8 cellular contexts compared by ENCODE assay signal in genomic region chr1:1306070-1306660, GRCh38. TPM values are rescaled to one million over a fixed set of nuclear protein-coding genes. Genes with fewer than 3 reads are reported as not detected.
A peak's percentile ranks its signal among the peaks of the same experiment; 100 is the strongest.
DNase-seq lines count a peak whose midpoint lies in the region; ATAC-seq and TF ChIP-seq lines count a peak whose summit lies in the region.

No MANE protein-coding gene starts in this region.

- H3K27me3 Mint-ChIP-seq in natural killer cell treated with Interleukin-12 subunit alpha and Interleukin-12 subunit beta and Interleukin-15 and Interleukin-18, amount 100 ng/mL, for 72 hours, result no peaks in the 10 kb centered on the region

- TF ChIP-seq CTCF in cardiac fibroblast (IDR thresholded peaks at IDR 0.05; ENCODE audit: low read depth, low read length), result peak; percentile 25

- H3K36me3 Mint-ChIP-seq in natural killer cell treated with Interleukin-12 subunit alpha and Interleukin-12 subunit beta and Interleukin-15 and Interleukin-18, amount 100 ng/mL, for 72 hours, result no peaks in the 10 kb centered on the region

- no peaks in the 10 kb centered on the region for H3K9me3 Mint-ChIP-seq in natural killer cell treated with Interleukin-12 subunit alpha and Interleukin-12 subunit beta and Interleukin-15 and Interleukin-18, amount 100 ng/mL, for 72 hours

- H3K4me3 ChIP-seq in cardiac fibroblast (replicated peaks in 1 of 2; ENCODE audit: low read depth in 2 of 2, low read length in 2 of 2), result peak overlapping the region; percentile 61 to 79

- no peak for ATAC-seq in natural killer cell treated with Interleukin-12 subunit alpha and Interleukin-12 subunit beta and Interleukin-15 and Interleukin-18, amount 100 ng/mL, for 72 hours
- no peak for ATAC-seq in GM18511 (IDR thresholded peaks at IDR 0.05; ENCODE audit: unreplicated experiment)

- H3K4me1 Mint-ChIP-seq in natural killer cell treated with Interleukin-12 subunit alpha and Interleukin-12 subunit beta and Interleukin-15 and Interleukin-18, amount 100 ng/mL, for 72 hours (ENCODE audit: low read depth in 2 of 2), result peaks cover 12 to 14% of the 10 kb centered on the region in 2 donors

- DNase-seq in EH (ENCODE audit: low read depth) (peak; percentile 52), NAMALWA (ENCODE audit: low spot score) (peak; percentile 87), cardiac fibroblast (ENCODE audit: low read depth in 2 of 2) (peak in 1 of 2 donors; percentile 25), RKO (ENCODE audit: low spot score) (no peak), germinal center (ENCODE audit: low spot score) (no peak), superior temporal gyrus (ENCODE audit: extremely low spot score) (no peak)
- no peak for DNase-seq in natural killer cell treated with Interleukin-12 subunit alpha and Interleukin-12 subunit beta and Interleukin-15 and Interleukin-18, amount 100 ng/mL, for 72 hours (ENCODE audit: low spot score)

- peak overlapping the region; percentile 91 for H3K4me3 Mint-ChIP-seq in natural killer cell treated with Interleukin-12 subunit alpha and Interleukin-12 subunit beta and Interleukin-15 and Interleukin-18, amount 100 ng/mL, for 72 hours

- peak overlapping the region; percentile 62 to 70 for H3K27ac Mint-ChIP-seq in natural killer cell treated with Interleukin-12 subunit alpha and Interleukin-12 subunit beta and Interleukin-15 and Interleukin-18, amount 100 ng/mL, for 72 hours

RNA-seq across cellular contexts. Expression of gene ACAP3, which starts 1.6 kb away (rescaled TPM):
- 10 to 100 TPM; 32.5 to 60.5 TPM for total RNA-seq in natural killer cell treated with Interleukin-12 subunit alpha and Interleukin-12 subunit beta and Interleukin-15 and Interleukin-18, amount 100 ng/mL, for 72 hours

RNA-seq across cellular contexts. Expression of gene PUSL1, which starts 2.2 kb away (rescaled TPM):
- 10 to 100 TPM; 19.2 to 39.0 TPM for total RNA-seq in natural killer cell treated with Interleukin-12 subunit alpha and Interleukin-12 subunit beta and Interleukin-15 and Interleukin-18, amount 100 ng/mL, for 72 hours

RNA-seq across cellular contexts. Expression of gene INTS11, which starts 18.3 kb away (rescaled TPM):
- total RNA-seq in natural killer cell treated with Interleukin-12 subunit alpha and Interleukin-12 subunit beta and Interleukin-15 and Interleukin-18, amount 100 ng/mL, for 72 hours, result 100 to 1,000 TPM; 122 to 204 TPM

RNA-seq across cellular contexts. Expression of gene CPTP, which starts 18.4 kb away (rescaled TPM):
- total RNA-seq in natural killer cell treated with Interleukin-12 subunit alpha and Interleukin-12 subunit beta and Interleukin-15 and Interleukin-18, amount 100 ng/mL, for 72 hours, result 10 to 100 TPM; 15.7 to 20.1 TPM

RNA-seq across cellular contexts. Expression of gene TAS1R3, which starts 24.9 kb away (rescaled TPM):
- total RNA-seq in natural killer cell treated with Interleukin-12 subunit alpha and Interleukin-12 subunit beta and Interleukin-15 and Interleukin-18, amount 100 ng/mL, for 72 hours, result under 1 TPM; 0.81 to 0.89 TPM

Comparison
In these comparisons a context has a peak if more than half of its experiments do, and no peak if none do; other contexts are left out.
1. DNase-seq: peak in EH (single experiment) and NAMALWA (single experiment); none in natural killer cell treated with Interleukin-12 subunit alpha and Interleukin-12 subunit beta and Interleukin-15 and Interleukin-18, amount 100 ng/mL, for 72 hours (single experiment), RKO (single experiment), germinal center (single experiment) and superior temporal gyrus (single experiment).